ENCODE assay signal across 8 cellular contexts in genomic region chr2:30217644-30218361, GRCh38. TPM values are rescaled to one million over a fixed set of nuclear protein-coding genes. Genes with fewer than 3 reads are reported as not detected.
DNase-seq lines count a peak whose midpoint lies in the region; ATAC-seq and TF ChIP-seq lines count a peak whose summit lies in the region.
"Had no signal": no experiment of that assay in that cellular context is flagged by ENCODE, and none has a peak within 500 bp of the region (broad histone marks: within the 10 kb centered on the region; RNA-seq: fewer than 3 reads in every experiment).

No MANE protein-coding gene starts in this region.

- peak overlapping the region; percentile 23 for H3K4me3 Mint-ChIP-seq in endodermal cell

- H3K4me1 Mint-ChIP-seq in endodermal cell = peaks cover 27% of the 10 kb centered on the region

- intact Hi-C loops in sciatic nerve (cut with DNase I) = no loop called here

- ATAC-seq in sciatic nerve = peak; percentile 35
- no peak for ATAC-seq in GM18873 (IDR thresholded peaks at IDR 0.05; ENCODE audit: low FRiP score, unreplicated experiment)
- no peak for ATAC-seq in GM19455 (IDR thresholded peaks at IDR 0.05; ENCODE audit: unreplicated experiment)
- no peak for ATAC-seq in GM18517 (IDR thresholded peaks at IDR 0.05; ENCODE audit: unreplicated experiment)

- no peaks in the 10 kb centered on the region for H3K9me3 ChIP-seq in endodermal cell (ENCODE audit: control insufficient read depth, low read length)
- H3K9me3 ChIP-seq: adrenal gland had no signal

- H3K4me3 ChIP-seq in H7 (ENCODE audit: insufficient read depth, low read depth, low read length) (no peak overlapping the region), endodermal cell (ENCODE audit: low read length) (no peak overlapping the region)
- H3K4me3 ChIP-seq: adrenal gland had no signal

- peak overlapping the region; percentile 64 for H3K27ac Mint-ChIP-seq in endodermal cell

- H3K36me3 ChIP-seq in H7 (replicated peaks; ENCODE audit: control insufficient read depth, insufficient read depth, low read length) = no peaks in the 10 kb centered on the region
- no peaks in the 10 kb centered on the region for H3K36me3 ChIP-seq in endodermal cell (ENCODE audit: control insufficient read depth, insufficient read depth, low read length)
- H3K36me3 ChIP-seq: adrenal gland had no signal

- H3K9ac ChIP-seq in endodermal cell (ENCODE audit: extremely low read depth, low read length, poor library complexity, severe bottlenecking) = no peak overlapping the region

- H3K27me3 Mint-ChIP-seq in endodermal cell (ENCODE audit: insufficient read depth) = peaks cover 26% of the 10 kb centered on the region

- H3K27me3 ChIP-seq in H7 (ENCODE audit: control insufficient read depth, insufficient read depth, low read length) (0 out of 2 replicates have a peak, but pooled peaks cover 1% of the 10 kb centered on the region), endodermal cell (ENCODE audit: control insufficient read depth, insufficient read depth, low read length, poor library complexity, severe bottlenecking) (peaks cover 16% of the 10 kb centered on the region)
- H3K27me3 ChIP-seq: adrenal gland had no signal

- 60 to 66% methylated on average over 4 to 11 of the region's 11 CpGs for WGBS in endodermal cell (ENCODE audit: insufficient coverage in 1 of 2, insufficient read length in 1 of 2), 2 experiments

- H3K36me3 Mint-ChIP-seq in endodermal cell (ENCODE audit: low read depth) = no peaks in the 10 kb centered on the region

- no peaks in the 10 kb centered on the region for H3K9me3 Mint-ChIP-seq in endodermal cell

- H3K4me1 ChIP-seq in endodermal cell (ENCODE audit: control insufficient read depth, insufficient read depth, low read length) = peaks cover 12% of the 10 kb centered on the region
- H3K4me1 ChIP-seq: adrenal gland had no signal

- TF ChIP-seq CTCF in endodermal cell (conservative IDR thresholded peaks at IDR 0.05) = no peak

- DNase-seq in H7 = peak; percentile 39
- DNase-seq in NCI-H2171 (lab: John Stamatoyannopoulos, UW) = peak; percentile 40
- DNase-seq in endodermal cell = peak; percentile 77
- no peak for DNase-seq in sciatic nerve (ENCODE audit: low spot score)
- DNase-seq: adrenal gland had no signal

- H3K27ac ChIP-seq in endodermal cell (ENCODE audit: low read depth, low read length) = no peak overlapping the region
- H3K27ac ChIP-seq: adrenal gland had no signal

RNA-seq across cellular contexts. Expression of gene LBH, which starts 13.5 kb away (rescaled TPM):
- total RNA-seq in H7 (2014; rRNA removed; shearing (Covaris generic)) = 90.7 and 93.3 TPM in 2 replicates
- total RNA-seq in endodermal cell (10 to 100 TPM; 48.0 to 50.0 TPM), sciatic nerve (19.8 TPM)
- 23.7 TPM for polyA plus RNA-seq in endodermal cell (2013, experiment 1 of 2)
- polyA plus RNA-seq in endodermal cell (2013, experiment 2 of 2) = 26.7 TPM
